Comparison of ENCODE assay signal across 10 cellular contexts in genomic region chr2:201191132-201191875, GRCh38. TPM values are rescaled to one million over a fixed set of nuclear protein-coding genes. Genes with fewer than 3 reads are reported as not detected.
A peak's percentile ranks its signal among the peaks of the same experiment; 100 is the strongest.
DNase-seq lines count a peak whose midpoint lies in the region; TF ChIP-seq lines count a peak whose summit lies in the region.
"Had no signal": no experiment of that assay in that cellular context is flagged by ENCODE, and none has a peak within 500 bp of the region (broad histone marks: within the 10 kb centered on the region; RNA-seq: fewer than 3 reads in every experiment).

No MANE protein-coding gene starts in this region.

- H3K27me3 ChIP-seq in Peyer's patch (no peaks in the 10 kb centered on the region), stomach (no peaks in the 10 kb centered on the region)
- H3K27me3 ChIP-seq: BE2C had no signal

- H3K9me3 ChIP-seq in Peyer's patch = no peaks in the 10 kb centered on the region
- no peaks in the 10 kb centered on the region for H3K9me3 ChIP-seq in stomach
- H3K9me3 ChIP-seq: BE2C had no signal

- DNase-seq in activated gamma-delta T cell treated with Interleukin-2 at 50 U/mL for 16 hours (peak; percentile 9), activated gamma-delta T cell (lab: John Stamatoyannopoulos, UW) (no peak), Peyer's patch (no peak), fibroblast of villous mesenchyme (ENCODE audit: low read depth) (peak; percentile 88), stomach (no peak), type B pancreatic cell (ENCODE audit: extremely low spot score, unreplicated experiment) (no peak), A172 (ENCODE audit: low spot score) (no peak), caudate nucleus (lab: John Stamatoyannopoulos, UW) (no peak)
- DNase-seq: BE2C had no signal

- H3K9me3 Mint-ChIP-seq in type B pancreatic cell = peaks cover 9% of the 10 kb centered on the region

- no peak overlapping the region for H3K4me3 Mint-ChIP-seq in type B pancreatic cell

- intact Hi-C loops in stomach (cut with DNase I; ENCODE audit: low total_unique reads) = no loop called here

- peaks cover 21% of the 10 kb centered on the region for H3K4me1 Mint-ChIP-seq in type B pancreatic cell (ENCODE audit: unreplicated experiment)

- no peak for TF ChIP-seq EP300 in stomach (IDR thresholded peaks at IDR 0.05)

- WGBS in stomach, 5 donors = 41 to 52% (median 48%) methylated on average over 4 of the region's 4 CpGs

- H3K36me3 Mint-ChIP-seq in type B pancreatic cell = no peaks in the 10 kb centered on the region

- peaks cover 0 to 33% (median 9%) of the 10 kb centered on the region in 4 donors for H3K4me1 ChIP-seq in Peyer's patch
- peaks cover 3 to 61% (median 20%) of the 10 kb centered on the region in 4 donors for H3K4me1 ChIP-seq in stomach
- H3K4me1 ChIP-seq: BE2C had no signal

- H3K36me3 ChIP-seq in Peyer's patch (peaks cover 0 to 22% (median 0%) of the 10 kb centered on the region in 3 donors), stomach (peaks cover 9 to 79% (median 37%) of the 10 kb centered on the region in 4 donors)
- H3K36me3 ChIP-seq: BE2C had no signal

- no peaks in the 10 kb centered on the region for H3K27me3 Mint-ChIP-seq in type B pancreatic cell

- no peak overlapping the region for H3K27ac Mint-ChIP-seq in type B pancreatic cell

- H3K4me3 ChIP-seq in Peyer's patch = no peak overlapping the region
- H3K4me3 ChIP-seq in fibroblast of villous mesenchyme (ENCODE audit: low read depth, low read length) = no peak overlapping the region
- no peak overlapping the region for H3K4me3 ChIP-seq in stomach

- H3K27ac ChIP-seq in Peyer's patch (peak overlapping the region in 3 of 4 donors; percentile 32 to 61 (median 33)), stomach (peak overlapping the region in 3 of 5 donors; percentile 27 to 65 (median 38)), caudate nucleus (ENCODE audit: low read depth, low read length) (no peak overlapping the region)

- TF ChIP-seq CTCF in Peyer's patch (IDR thresholded peaks at IDR 0.05) = no peak
- no peak for TF ChIP-seq CTCF in fibroblast of villous mesenchyme (IDR thresholded peaks at IDR 0.05; ENCODE audit: insufficient read depth, low read depth, low read length)
- TF ChIP-seq CTCF in stomach (IDR thresholded peaks at IDR 0.05) = no peak
- no peak for TF ChIP-seq CTCF in type B pancreatic cell (conservative IDR thresholded peaks at IDR 0.05)

- TF ChIP-seq POLR2A in Peyer's patch (IDR thresholded peaks at IDR 0.05) (no peak), stomach (IDR thresholded peaks at IDR 0.05) (no peak)

RNA-seq across cellular contexts. Expression of gene CASP10, which starts 8.4 kb away (rescaled TPM):
- total RNA-seq in Peyer's patch = 10 to 100 TPM; 38.2 to 71.1 (median 46.2) TPM
- 5.2 and 5.6 TPM in 2 replicates for total RNA-seq in fibroblast of villous mesenchyme
- total RNA-seq in stomach = 10 to 100 TPM in 4 of 5 donors, 1 to 10 TPM in 1; 2.6 to 34.9 (median 16.5) TPM
- 1 to 10 TPM; 4.7 to 8.1 (median 4.9) TPM for polyA plus RNA-seq in stomach
- 1.6 and 3.6 TPM in 2 replicates for total RNA-seq in type B pancreatic cell (ENCODE audit: low replicate concordance)
- total RNA-seq in A172 (2014; rRNA removed; shearing (Covaris generic)) = 3.2 and 3.9 TPM in 2 replicates
- polyA plus RNA-seq: neural cell had no signal

Comparison
In these comparisons a context has a peak if more than half of its experiments do, and no peak if none do; other contexts are left out.
1. DNase-seq: peak in activated gamma-delta T cell treated with Interleukin-2 at 50 U/mL for 16 hours (single experiment) and fibroblast of villous mesenchyme (single experiment); none in activated gamma-delta T cell (single experiment), Peyer's patch (0 of 3), stomach (single experiment), type B pancreatic cell (single experiment), A172 (single experiment) and caudate nucleus (0 of 61).